ENCODE assay signal across 8 cellular contexts in the genomic region with DNA sequence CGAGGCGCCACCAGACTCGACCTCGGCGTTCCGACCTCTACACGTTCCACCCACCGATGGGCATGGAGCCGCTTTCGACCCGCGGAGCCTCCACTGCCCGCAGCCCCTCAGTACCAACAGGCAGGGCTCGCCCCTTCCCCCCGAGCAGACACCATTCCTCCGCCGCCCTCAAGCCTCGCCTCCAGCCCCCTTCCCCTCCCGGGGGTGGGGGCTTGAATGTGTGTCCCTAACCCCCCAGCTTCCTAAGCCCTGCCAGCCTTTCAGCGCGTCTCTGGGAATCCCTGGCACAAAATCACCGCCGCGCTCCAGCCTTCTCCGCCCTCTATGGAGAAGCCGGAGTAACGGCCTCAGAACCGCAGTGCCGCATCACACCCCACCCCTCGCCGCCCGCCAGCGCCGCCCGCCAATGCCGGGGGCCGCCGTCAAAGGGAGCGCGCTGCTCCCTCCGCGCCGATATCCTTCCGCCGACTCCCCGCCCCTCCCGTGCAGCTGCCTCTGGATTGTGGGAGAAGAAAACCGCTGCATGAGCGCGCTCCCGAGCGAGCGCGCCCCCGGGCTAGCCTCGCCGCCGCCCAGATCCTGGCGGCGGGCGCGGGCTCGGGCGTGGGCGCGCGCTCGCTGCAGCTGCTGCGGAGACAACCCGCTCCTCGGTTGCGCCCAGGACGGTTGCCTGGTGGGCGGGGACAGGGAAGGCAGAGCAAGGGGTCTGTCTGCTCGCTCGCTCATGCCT. TPM values are rescaled to one million over a fixed set of nuclear protein-coding genes. Genes with fewer than 3 reads are reported as not detected.
DNase-seq lines count a peak whose midpoint lies in the region; TF ChIP-seq lines count a peak whose summit lies in the region.

A gene with protein sequence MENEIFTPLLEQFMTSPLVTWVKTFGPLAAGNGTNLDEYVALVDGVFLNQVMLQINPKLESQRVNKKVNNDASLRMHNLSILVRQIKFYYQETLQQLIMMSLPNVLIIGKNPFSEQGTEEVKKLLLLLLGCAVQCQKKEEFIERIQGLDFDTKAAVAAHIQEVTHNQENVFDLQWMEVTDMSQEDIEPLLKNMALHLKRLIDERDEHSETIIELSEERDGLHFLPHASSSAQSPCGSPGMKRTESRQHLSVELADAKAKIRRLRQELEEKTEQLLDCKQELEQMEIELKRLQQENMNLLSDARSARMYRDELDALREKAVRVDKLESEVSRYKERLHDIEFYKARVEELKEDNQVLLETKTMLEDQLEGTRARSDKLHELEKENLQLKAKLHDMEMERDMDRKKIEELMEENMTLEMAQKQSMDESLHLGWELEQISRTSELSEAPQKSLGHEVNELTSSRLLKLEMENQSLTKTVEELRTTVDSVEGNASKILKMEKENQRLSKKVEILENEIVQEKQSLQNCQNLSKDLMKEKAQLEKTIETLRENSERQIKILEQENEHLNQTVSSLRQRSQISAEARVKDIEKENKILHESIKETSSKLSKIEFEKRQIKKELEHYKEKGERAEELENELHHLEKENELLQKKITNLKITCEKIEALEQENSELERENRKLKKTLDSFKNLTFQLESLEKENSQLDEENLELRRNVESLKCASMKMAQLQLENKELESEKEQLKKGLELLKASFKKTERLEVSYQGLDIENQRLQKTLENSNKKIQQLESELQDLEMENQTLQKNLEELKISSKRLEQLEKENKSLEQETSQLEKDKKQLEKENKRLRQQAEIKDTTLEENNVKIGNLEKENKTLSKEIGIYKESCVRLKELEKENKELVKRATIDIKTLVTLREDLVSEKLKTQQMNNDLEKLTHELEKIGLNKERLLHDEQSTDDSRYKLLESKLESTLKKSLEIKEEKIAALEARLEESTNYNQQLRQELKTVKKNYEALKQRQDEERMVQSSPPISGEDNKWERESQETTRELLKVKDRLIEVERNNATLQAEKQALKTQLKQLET (N-terminal part only) (minus strand): TSS at position 343 of the 730 bp plus-strand sequence. CDS start 777 bp downstream, outside the sequence.

- H3K4me3 Mint-ChIP-seq in activated naive CD4-positive, alpha-beta T cell treated with anti-CD3 and anti-CD28 coated beads, Interleukin-2, amount 10 ng/mL, durations not matched to agents 7 days and 5 days, result peak within 1 kb of the TSS; percentile 90

- H3K27me3 ChIP-seq in GM06990 (replicated peaks; ENCODE audit: control insufficient read depth, insufficient read depth, low read length), result no peaks in the 10 kb centered on the region

- peaks cover 32% of the 10 kb centered on the region for H3K27me3 Mint-ChIP-seq in activated naive CD4-positive, alpha-beta T cell treated with anti-CD3 and anti-CD28 coated beads, Interleukin-2, amount 10 ng/mL, durations not matched to agents 7 days and 5 days

- no peaks in the 10 kb centered on the region for H3K9me3 Mint-ChIP-seq in activated naive CD4-positive, alpha-beta T cell treated with anti-CD3 and anti-CD28 coated beads, Interleukin-2, amount 10 ng/mL, durations not matched to agents 7 days and 5 days

- in situ Hi-C loops in SK-MEL-5 (cut with HindIII; ENCODE audit: low pct_unique_long_range_greater_than_20kb, low sequenced_read_pairs), result no loop called here

- TF ChIP-seq CTCF in GM06990 (IDR thresholded peaks at IDR 0.05; ENCODE audit: insufficient read depth, low read length, poor library complexity, severe bottlenecking) (peak; percentile 13), HFF-Myc (IDR thresholded peaks at IDR 0.05; ENCODE audit: low read depth, low read length, missing control alignments) (no peak)

- CTCF ChIA-PET in activated naive CD4-positive, alpha-beta T cell treated with anti-CD3 and anti-CD28 coated beads, Interleukin-2, amount 10 ng/mL, durations not matched to agents 7 days and 5 days (lab: Charles Lee), result no interaction called here

- no peaks in the 10 kb centered on the region for H3K36me3 ChIP-seq in GM06990 (ENCODE audit: control insufficient read depth, insufficient read depth, low read length)

- H3K36me3 Mint-ChIP-seq in activated naive CD4-positive, alpha-beta T cell treated with anti-CD3 and anti-CD28 coated beads, Interleukin-2, amount 10 ng/mL, durations not matched to agents 7 days and 5 days, result no peaks in the 10 kb centered on the region

- H3K27ac Mint-ChIP-seq in activated naive CD4-positive, alpha-beta T cell treated with anti-CD3 and anti-CD28 coated beads, Interleukin-2, amount 10 ng/mL, durations not matched to agents 7 days and 5 days, result peak within 1 kb of the TSS; percentile 58

- DNase-seq in GM06990 (ENCODE audit: extremely low read depth, insufficient read length), result peak; percentile 97
- peak; percentile 83 for DNase-seq in HFF-Myc (ENCODE audit: extremely low read depth, low read depth)
- peak; percentile 95 for DNase-seq in NAMALWA (ENCODE audit: low spot score)
- peak; percentile 96 for DNase-seq in SK-MEL-5 (ENCODE audit: low read depth, low spot score)
- DNase-seq in activated naive CD4-positive, alpha-beta T cell treated with anti-CD3 and anti-CD28 coated beads, Interleukin-2, amount 10 ng/mL, durations not matched to agents 7 days and 5 days, result peak; percentile 87
- peak; percentile 96 for DNase-seq in globus pallidus (ENCODE audit: low spot score)
- peak; percentile 62 to 98 (median 94) for DNase-seq in nucleus accumbens (lab: John Stamatoyannopoulos, UW)
- DNase-seq in superior temporal gyrus (ENCODE audit: extremely low spot score), result peak; percentile 95

- H3K4me3 ChIP-seq in GM06990 (replicated peaks; ENCODE audit: low read depth, low read length) (peak within 1 kb of the TSS; percentile 98), HFF-Myc (replicated peaks; ENCODE audit: low read depth, low read length) (peak within 1 kb of the TSS; percentile 91)

- peaks cover 34% of the 10 kb centered on the region for H3K4me1 Mint-ChIP-seq in activated naive CD4-positive, alpha-beta T cell treated with anti-CD3 and anti-CD28 coated beads, Interleukin-2, amount 10 ng/mL, durations not matched to agents 7 days and 5 days

RNA-seq across cellular contexts. Expression of the gene that starts here (rescaled TPM):
- total RNA-seq in SK-MEL-5 (2014; rRNA removed; shearing (Covaris generic)), result 139 and 161 TPM in 2 replicates
- 54.8 and 70.9 TPM in 2 replicates for polyA plus RNA-seq in SK-MEL-5 (2015; cell fraction: cytosol; rRNA removed)
- polyA plus RNA-seq in SK-MEL-5 (2015; cell fraction: nucleus; rRNA removed), result 176 and 213 TPM in 2 replicates

Comparison
In these comparisons a context has a peak if more than half of its experiments do, and no peak if none do; other contexts are left out.
1. Peak in every context shown above with its lines: DNase-seq and H3K4me3 ChIP-seq.